22 cellular contexts compared by ENCODE assay signal in the genomic region with DNA sequence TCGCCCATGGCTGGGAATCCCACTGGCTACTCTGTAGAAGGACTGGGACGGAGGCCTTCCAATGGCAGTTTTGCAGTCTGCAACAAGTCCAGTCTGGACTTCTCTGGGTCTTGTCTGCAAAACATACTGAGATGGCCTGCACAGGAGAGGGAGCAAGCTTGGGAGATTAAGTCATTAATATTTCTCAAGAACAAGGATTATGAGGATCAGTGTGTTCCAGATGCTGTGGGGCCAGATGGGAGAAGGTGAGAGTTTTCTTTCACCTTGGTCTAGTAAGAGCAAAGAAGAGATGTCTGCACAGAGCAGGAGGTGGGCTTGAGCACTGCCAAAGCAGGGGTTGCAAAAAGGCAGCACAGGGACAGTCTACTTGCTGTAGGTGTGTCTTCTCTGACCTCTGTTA. TPM values are rescaled to one million over a fixed set of nuclear protein-coding genes. Genes with fewer than 3 reads are reported as not detected.
"Had no signal": no experiment of that assay in that cellular context is flagged by ENCODE, and none has a peak within 500 bp of the region (broad histone marks: within the 10 kb centered on the region; RNA-seq: fewer than 3 reads in every experiment).

TSS of gene PDE6A (minus strand) at position 128 of the 400 bp plus-strand sequence. CDS start at position 8, 120 bp downstream.

- DNase-seq: activated CD4-positive, alpha-beta T cell treated with anti-CD3 and anti-CD28 coated beads, Interleukin-2, amount 50 U/mL, for 1 hour; activated effector memory CD4-positive, alpha-beta T cell treated with Interleukin-2 at 50 U/mL for 16 hours; activated T-cell treated with anti-CD3 and anti-CD28 coated beads, Interleukin-2, amount 50 U/mL, for 1 hour; brain microvascular endothelial cell; cerebellar nuclear complex; dorsolateral prefrontal cortex; esophagus squamous epithelium; foreskin keratinocyte; heart right ventricle; left ventricle myocardium inferior; mesendoderm; ovary; stimulated activated CD4-positive, alpha-beta T cell treated with anti-CD3 and anti-CD28 coated beads, Interleukin-15, amount 100 ng/mL, for 24 hours; stimulated activated CD4-positive, alpha-beta T cell treated with anti-CD3 and anti-CD28 coated beads, Interleukin-4, amount 100 ng/mL, for 24 hours; stimulated activated naive CD8-positive, alpha-beta T cell treated with anti-CD3 and anti-CD28 coated beads, Interleukin-15, amount 100 ng/mL, for 72 hours; T-helper 2 cell; testis had no signal

- H3K9ac ChIP-seq: neural progenitor cell had no signal

- FAIRE-seq: keratinocyte, TTC549 had no signal

- H3K27ac ChIP-seq: brain microvascular endothelial cell, dorsolateral prefrontal cortex, foreskin keratinocyte, heart right ventricle, left ventricle myocardium inferior, neural progenitor cell, ovary, testis had no signal

- H3K27me3 ChIP-seq: brain microvascular endothelial cell, dorsolateral prefrontal cortex, esophagus squamous epithelium, foreskin keratinocyte, neural progenitor cell, ovary, testis had no signal

- H3K36me3 ChIP-seq: brain microvascular endothelial cell, esophagus squamous epithelium, heart right ventricle, left ventricle myocardium inferior, neural progenitor cell, ovary had no signal

- H3K9me3 ChIP-seq: esophagus squamous epithelium, heart right ventricle, left ventricle myocardium inferior, ovary, testis had no signal

- ATAC-seq: foreskin keratinocyte; heart right ventricle; stimulated activated naive CD8-positive, alpha-beta T cell treated with anti-CD3 and anti-CD28 coated beads, Interleukin-15, amount 100 ng/mL, for 72 hours had no signal

- H3K4me3 ChIP-seq: dorsolateral prefrontal cortex, esophagus squamous epithelium, heart right ventricle, left ventricle myocardium inferior, neural progenitor cell, ovary, testis had no signal

- H3K4me1 ChIP-seq: neural progenitor cell had no signal

- H3K4me2 ChIP-seq: neural progenitor cell had no signal

RNA-seq across cellular contexts. Expression of gene PDE6A, which starts in this region (rescaled TPM):
- total RNA-seq: foreskin keratinocyte, skeletal muscle tissue, ureter had no signal
